Comparison of ENCODE assay signal across 1 cellular context in the genomic region with DNA sequence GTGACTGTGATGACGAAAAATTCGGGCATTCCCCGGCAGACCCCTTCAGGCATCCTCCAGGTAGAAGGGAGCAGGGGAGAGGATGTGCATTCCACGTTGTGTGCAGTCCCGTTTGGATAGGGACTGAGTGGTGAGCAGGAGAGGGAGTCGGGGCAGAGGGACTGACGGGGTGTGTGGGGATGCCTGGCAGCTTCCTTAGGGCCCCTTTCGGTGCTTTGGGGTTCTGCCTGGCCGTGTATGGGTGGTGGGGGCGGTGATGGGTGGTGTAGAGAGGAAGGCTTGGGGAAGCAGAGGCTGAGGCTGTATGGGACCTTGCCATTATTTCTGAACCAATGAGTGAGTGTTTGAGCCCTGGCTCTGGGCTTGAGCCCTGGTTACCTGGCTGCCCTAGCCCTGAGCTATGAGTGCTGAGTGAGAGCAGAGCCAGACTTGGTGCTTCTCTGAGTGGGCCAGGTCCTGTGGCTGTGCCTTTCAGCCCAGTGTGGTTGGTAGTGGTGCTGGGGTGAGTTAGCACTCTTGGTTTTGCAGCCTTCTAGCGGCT.
TF ChIP-seq lines count a peak whose summit lies in the region.

No MANE protein-coding gene starts in this region.

TF ChIP-seq in liver, 16 proteins besides CTCF, POLR2A, EP300 and RAD21 (continued from another document):
- TF ChIP-seq, protein P1, sequence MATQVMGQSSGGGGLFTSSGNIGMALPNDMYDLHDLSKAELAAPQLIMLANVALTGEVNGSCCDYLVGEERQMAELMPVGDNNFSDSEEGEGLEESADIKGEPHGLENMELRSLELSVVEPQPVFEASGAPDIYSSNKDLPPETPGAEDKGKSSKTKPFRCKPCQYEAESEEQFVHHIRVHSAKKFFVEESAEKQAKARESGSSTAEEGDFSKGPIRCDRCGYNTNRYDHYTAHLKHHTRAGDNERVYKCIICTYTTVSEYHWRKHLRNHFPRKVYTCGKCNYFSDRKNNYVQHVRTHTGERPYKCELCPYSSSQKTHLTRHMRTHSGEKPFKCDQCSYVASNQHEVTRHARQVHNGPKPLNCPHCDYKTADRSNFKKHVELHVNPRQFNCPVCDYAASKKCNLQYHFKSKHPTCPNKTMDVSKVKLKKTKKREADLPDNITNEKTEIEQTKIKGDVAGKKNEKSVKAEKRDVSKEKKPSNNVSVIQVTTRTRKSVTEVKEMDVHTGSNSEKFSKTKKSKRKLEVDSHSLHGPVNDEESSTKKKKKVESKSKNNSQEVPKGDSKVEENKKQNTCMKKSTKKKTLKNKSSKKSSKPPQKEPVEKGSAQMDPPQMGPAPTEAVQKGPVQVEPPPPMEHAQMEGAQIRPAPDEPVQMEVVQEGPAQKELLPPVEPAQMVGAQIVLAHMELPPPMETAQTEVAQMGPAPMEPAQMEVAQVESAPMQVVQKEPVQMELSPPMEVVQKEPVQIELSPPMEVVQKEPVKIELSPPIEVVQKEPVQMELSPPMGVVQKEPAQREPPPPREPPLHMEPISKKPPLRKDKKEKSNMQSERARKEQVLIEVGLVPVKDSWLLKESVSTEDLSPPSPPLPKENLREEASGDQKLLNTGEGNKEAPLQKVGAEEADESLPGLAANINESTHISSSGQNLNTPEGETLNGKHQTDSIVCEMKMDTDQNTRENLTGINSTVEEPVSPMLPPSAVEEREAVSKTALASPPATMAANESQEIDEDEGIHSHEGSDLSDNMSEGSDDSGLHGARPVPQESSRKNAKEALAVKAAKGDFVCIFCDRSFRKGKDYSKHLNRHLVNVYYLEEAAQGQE (IDR thresholded peaks at IDR 0.05), result no peak
- no peak for TF ChIP-seq RXRA (IDR thresholded peaks at IDR 0.05)
- TF ChIP-seq GABPA (IDR thresholded peaks at IDR 0.05 in 1 of 2, conservative IDR thresholded peaks at IDR 0.05 in 1 of 2), result no peak
- no peak for TF ChIP-seq HNF4A (conservative IDR thresholded peaks at IDR 0.05)
- TF ChIP-seq TAF1 (conservative IDR thresholded peaks at IDR 0.05), result no peak
- no peak for TF ChIP-seq EGR1 (IDR thresholded peaks at IDR 0.05; ENCODE audit: low read depth in 2 of 2)
- no peak for TF ChIP-seq JUND (IDR thresholded peaks at IDR 0.05)
